In genomic region chr14:95340201-95340697, GRCh38 we compare ENCODE assay signal across 11 cellular contexts. TPM values are rescaled to one million over a fixed set of nuclear protein-coding genes. Genes with fewer than 3 reads are reported as not detected.
A peak's percentile ranks its signal among the peaks of the same experiment; 100 is the strongest.
DNase-seq lines count a peak whose midpoint lies in the region; ATAC-seq and TF ChIP-seq lines count a peak whose summit lies in the region.
"Had no signal": no experiment of that assay in that cellular context is flagged by ENCODE, and none has a peak within 500 bp of the region (broad histone marks: within the 10 kb centered on the region; RNA-seq: fewer than 3 reads in every experiment).

No MANE protein-coding gene starts in this region.

- TF ChIP-seq EP300 in Ishikawa (IDR thresholded peaks at IDR 0.05; ENCODE audit: borderline replicate concordance): no peak

- H3K36me3 ChIP-seq in WERI-Rb-1: no peaks in the 10 kb centered on the region

- no peak overlapping the region for H3K4me3 ChIP-seq in WERI-Rb-1 (ENCODE audit: low read depth, low read length)
- no peak overlapping the region for H3K4me3 ChIP-seq in right cardiac atrium (ENCODE audit: low read length)

- WGBS in right cardiac atrium: 51% methylated on average over 8 of the region's 8 CpGs

- H3K27ac ChIP-seq in WERI-Rb-1: no peak overlapping the region
- no peak overlapping the region for H3K27ac ChIP-seq in right cardiac atrium (ENCODE audit: low read length)

- intact Hi-C loops in right cardiac atrium (cut with DNase I) (no loop called here), sciatic nerve (cut with DNase I) (no loop called here)

- DNase-seq in WERI-Rb-1 (peak; percentile 64), right cardiac atrium (no peak), sciatic nerve (ENCODE audit: low spot score) (no peak), DMS114 treated with DMSO at 0.1 percent for 48 hours (lab: John Stamatoyannopoulos, UW; ENCODE audit: unreplicated experiment) (no peak), DMS79 treated with DMSO at 0.1 percent for 48 hours (lab: John Stamatoyannopoulos, UW) (no peak)
- DNase-seq in stimulated activated CD4-positive, alpha-beta T cell treated with anti-CD3 and anti-CD28 coated beads, Interleukin-4, amount 100 ng/mL, for 4 hours: no peak
- DNase-seq: CD8-positive, alpha-beta T cell; naive thymus-derived CD8-positive, alpha-beta T cell; substantia nigra; T-helper 9 cell had no signal

- H3K4me1 ChIP-seq in right cardiac atrium (ENCODE audit: control insufficient read depth, insufficient read depth, low read length): peaks cover 4% of the 10 kb centered on the region

- H3K9me3 ChIP-seq in WERI-Rb-1 (ENCODE audit: severe bottlenecking) (no peaks in the 10 kb centered on the region), right cardiac atrium (ENCODE audit: control insufficient read depth, low read length) (no peaks in the 10 kb centered on the region)

- TF ChIP-seq CTCF in WERI-Rb-1 (IDR thresholded peaks at IDR 0.05; ENCODE audit: low read depth, low read length): no peak

- peak; percentile 67 to 75 for ATAC-seq in right cardiac atrium
- peak; percentile 53 for ATAC-seq in sciatic nerve
- ATAC-seq: CD8-positive, alpha-beta T cell; naive thymus-derived CD8-positive, alpha-beta T cell had no signal

- H3K27me3 ChIP-seq in WERI-Rb-1 (ENCODE audit: insufficient read depth, low read depth, severe bottlenecking) (no peaks in the 10 kb centered on the region), right cardiac atrium (ENCODE audit: control insufficient read depth, insufficient read depth) (no peaks in the 10 kb centered on the region)

- no peak for TF ChIP-seq RAD21 in Ishikawa (IDR thresholded peaks at IDR 0.05; ENCODE audit: low read depth)

TF ChIP-seq in Ishikawa, 13 proteins besides CTCF, POLR2A, EP300 and RAD21:
- TF ChIP-seq TEAD4 (IDR thresholded peaks at IDR 0.05) (no peak), EGR1 (IDR thresholded peaks at IDR 0.05) (peak; percentile 55)
- TF ChIP-seq, protein P1, sequence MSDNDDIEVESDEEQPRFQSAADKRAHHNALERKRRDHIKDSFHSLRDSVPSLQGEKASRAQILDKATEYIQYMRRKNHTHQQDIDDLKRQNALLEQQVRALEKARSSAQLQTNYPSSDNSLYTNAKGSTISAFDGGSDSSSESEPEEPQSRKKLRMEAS (IDR thresholded peaks at IDR 0.05): no peak

RNA-seq across cellular contexts. Expression of gene CLMN, which starts 20.5 kb away (rescaled TPM):
- total RNA-seq in right cardiac atrium (1 to 10 TPM; 6.4 to 9.1 (median 7.4) TPM), sciatic nerve (41.8 TPM)
- 3.1 TPM for polyA plus RNA-seq in right cardiac atrium
